In the genomic region with DNA sequence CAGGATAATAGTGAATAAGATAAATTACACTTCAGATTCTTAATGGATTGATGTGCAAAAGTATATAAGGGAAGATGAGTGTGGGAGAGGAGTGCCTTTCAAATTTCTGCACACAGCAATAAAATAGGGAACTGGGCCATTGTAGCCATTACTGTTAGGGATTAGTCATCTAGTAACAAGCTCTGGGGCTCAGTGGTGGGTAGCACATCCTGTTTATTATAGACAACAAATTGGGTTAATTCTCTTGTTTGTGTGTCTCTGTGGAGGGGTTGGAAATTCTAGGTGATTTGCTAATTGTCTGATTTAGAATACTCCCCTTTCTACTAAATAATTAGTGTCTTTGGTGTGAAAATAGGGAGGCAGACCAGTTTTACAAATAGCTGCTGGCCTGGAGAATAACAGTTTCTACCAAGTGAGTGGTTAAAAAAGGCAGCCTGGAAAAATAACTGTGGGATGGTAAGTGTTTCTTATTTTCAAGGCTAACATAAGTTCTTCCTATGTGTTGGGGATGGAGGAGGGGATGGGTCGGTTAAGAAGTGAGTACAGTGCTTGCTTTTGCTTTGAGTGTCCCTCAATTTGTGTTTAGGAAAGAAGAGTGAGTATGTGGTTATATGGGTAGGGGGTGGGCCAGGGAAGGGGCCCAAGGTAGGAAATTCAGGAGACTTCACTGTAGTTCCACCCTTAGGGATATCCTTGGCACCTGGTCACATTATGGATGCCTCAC, we compare ENCODE assay signal across 9 cellular contexts. TPM values are rescaled to one million over a fixed set of nuclear protein-coding genes. Genes with fewer than 3 reads are reported as not detected.
A peak's percentile ranks its signal among the peaks of the same experiment; 100 is the strongest.
DNase-seq lines count a peak whose midpoint lies in the region; ATAC-seq and TF ChIP-seq lines count a peak whose summit lies in the region.
"Had no signal": no experiment of that assay in that cellular context is flagged by ENCODE, and none has a peak within 500 bp of the region (broad histone marks: within the 10 kb centered on the region; RNA-seq: fewer than 3 reads in every experiment).

No MANE protein-coding gene starts in this region.

- peak overlapping the region in 5 of 8 donors; percentile 15 to 74 (median 54) for H3K27ac Mint-ChIP-seq in CD8-positive, alpha-beta memory T cell
- peak overlapping the region; percentile 40 for H3K27ac Mint-ChIP-seq in T-helper 2 cell treated with Interferon-gamma antibody and Interleukin-4, amounts not matched to agents 5 μg/mL and 100 μg/mL, for 36 hours

- CTCF ChIA-PET in CD8-positive, alpha-beta memory T cell (lab: Charles Lee) = no interaction called here

- intact Hi-C loops in esophagus squamous epithelium (cut with DNase I) = no loop called here

- H3K36me3 ChIP-seq in CD8-positive, alpha-beta memory T cell (ENCODE audit: insufficient read depth, low read length) = no peaks in the 10 kb centered on the region
- H3K36me3 ChIP-seq in esophagus squamous epithelium = peaks cover 0 to 39% (median 0%) of the 10 kb centered on the region in 3 donors

- no peaks in the 10 kb centered on the region for H3K27me3 Mint-ChIP-seq in CD8-positive, alpha-beta memory T cell
- no peaks in the 10 kb centered on the region for H3K27me3 Mint-ChIP-seq in T-helper 2 cell treated with Interferon-gamma antibody and Interleukin-4, amounts not matched to agents 5 μg/mL and 100 μg/mL, for 36 hours (ENCODE audit: low read depth)

- no peak overlapping the region for H3K4me3 ChIP-seq in CD8-positive, alpha-beta memory T cell (ENCODE audit: low read length)
- H3K4me3 ChIP-seq in esophagus squamous epithelium = no peak overlapping the region
- H3K4me3 ChIP-seq: hepatocyte had no signal

- peaks cover 0 to 16% (median 8%) of the 10 kb centered on the region in 3 donors for H3K36me3 Mint-ChIP-seq in CD8-positive, alpha-beta memory T cell
- no peaks in the 10 kb centered on the region for H3K36me3 Mint-ChIP-seq in T-helper 2 cell treated with Interferon-gamma antibody and Interleukin-4, amounts not matched to agents 5 μg/mL and 100 μg/mL, for 36 hours (ENCODE audit: low read depth)

- H3K9me3 Mint-ChIP-seq in CD8-positive, alpha-beta memory T cell = no peaks in the 10 kb centered on the region
- no peaks in the 10 kb centered on the region for H3K9me3 Mint-ChIP-seq in T-helper 2 cell treated with Interferon-gamma antibody and Interleukin-4, amounts not matched to agents 5 μg/mL and 100 μg/mL, for 36 hours

- TF ChIP-seq CTCF in esophagus squamous epithelium (IDR thresholded peaks at IDR 0.05) = no peak

- no peak for DNase-seq in CD8-positive, alpha-beta memory T cell
- DNase-seq in T-helper 2 cell treated with Interferon-gamma antibody and Interleukin-4, amounts not matched to agents 5 μg/mL and 100 μg/mL, for 36 hours (ENCODE audit: low spot score) = no peak
- no peak for DNase-seq in KG1 (lab: John Stamatoyannopoulos, UW)
- DNase-seq in esophagus squamous epithelium (lab: John Stamatoyannopoulos, UW) = no peak
- no peak for DNase-seq in RPMI8226
- DNase-seq in Ammon's horn (ENCODE audit: low spot score) = no peak

- TF ChIP-seq POLR2A in esophagus squamous epithelium (IDR thresholded peaks at IDR 0.05) = no peak

- H3K9me3 ChIP-seq in CD8-positive, alpha-beta memory T cell (ENCODE audit: low read length) = no peaks in the 10 kb centered on the region
- H3K9me3 ChIP-seq in esophagus squamous epithelium = no peaks in the 10 kb centered on the region

- H3K27me3 ChIP-seq in CD8-positive, alpha-beta memory T cell (ENCODE audit: insufficient read depth, low read length, poor library complexity, severe bottlenecking) = no peaks in the 10 kb centered on the region
- H3K27me3 ChIP-seq in esophagus squamous epithelium = no peaks in the 10 kb centered on the region
- H3K27me3 ChIP-seq: hepatocyte had no signal

- ATAC-seq in GM19328 (IDR thresholded peaks at IDR 0.05; ENCODE audit: unreplicated experiment) (peak; percentile 80), HG03097 (IDR thresholded peaks at IDR 0.05; ENCODE audit: low FRiP score, unreplicated experiment) (peak; percentile 74)

- H3K4me1 Mint-ChIP-seq in CD8-positive, alpha-beta memory T cell = peaks cover 0 to 10% (median 6%) of the 10 kb centered on the region in 3 donors
- H3K4me1 Mint-ChIP-seq in T-helper 2 cell treated with Interferon-gamma antibody and Interleukin-4, amounts not matched to agents 5 μg/mL and 100 μg/mL, for 36 hours (ENCODE audit: low read depth) = peaks cover 10% of the 10 kb centered on the region

- WGBS in esophagus squamous epithelium, 2 donors = 80 to 83% methylated on average over 1 of the region's 1 CpG

- POLR2A ChIA-PET in CD8-positive, alpha-beta memory T cell (lab: Charles Lee) = no interaction called here

- peak overlapping the region in 1 of 7 donors; percentile 17 for H3K4me3 Mint-ChIP-seq in CD8-positive, alpha-beta memory T cell
- no peak overlapping the region for H3K4me3 Mint-ChIP-seq in T-helper 2 cell treated with Interferon-gamma antibody and Interleukin-4, amounts not matched to agents 5 μg/mL and 100 μg/mL, for 36 hours

- H3K27ac ChIP-seq in CD8-positive, alpha-beta memory T cell (ENCODE audit: low read depth, low read length) = no peak overlapping the region
- H3K27ac ChIP-seq in esophagus squamous epithelium = no peak overlapping the region
- H3K27ac ChIP-seq: hepatocyte had no signal

- no peaks in the 10 kb centered on the region for H3K4me1 ChIP-seq in CD8-positive, alpha-beta memory T cell (ENCODE audit: insufficient read depth, low read length)
- H3K4me1 ChIP-seq in esophagus squamous epithelium = no peaks in the 10 kb centered on the region

RNA-seq across cellular contexts. Expression of gene TMEM248, which starts 43.3 kb away (rescaled TPM):
- total RNA-seq in CD8-positive, alpha-beta memory T cell = 10 to 100 TPM; 85.8 to 91.6 TPM
- polyA plus RNA-seq in CD8-positive, alpha-beta memory T cell = 129 TPM
- total RNA-seq in esophagus squamous epithelium = 10 to 100 TPM; 42.3 to 84.1 (median 56.4) TPM
